ENCODE assay signal across 13 cellular contexts in the genomic region with DNA sequence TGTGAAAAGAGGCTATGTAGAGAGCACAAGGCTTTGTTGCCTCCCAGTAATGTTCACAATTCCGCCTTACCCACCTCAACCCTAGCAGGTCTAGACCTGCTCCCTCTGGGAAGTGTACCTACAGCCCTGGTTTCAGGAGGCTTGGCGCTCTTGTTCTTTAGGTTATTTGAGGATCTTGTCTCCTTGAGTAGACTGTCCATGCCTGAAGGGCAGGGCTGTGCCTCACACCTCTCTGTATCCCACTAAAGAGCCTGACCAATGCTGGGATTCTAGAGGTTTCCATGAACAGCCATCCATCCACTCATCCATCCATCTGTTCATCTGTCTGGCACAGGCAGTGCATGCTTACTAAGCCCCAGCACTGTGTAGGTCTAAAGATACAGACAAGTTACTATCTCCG. TPM values are rescaled to one million over a fixed set of nuclear protein-coding genes. Genes with fewer than 3 reads are reported as not detected.
DNase-seq lines count a peak whose midpoint lies in the region; ATAC-seq and TF ChIP-seq lines count a peak whose summit lies in the region.
"Had no signal": no experiment of that assay in that cellular context is flagged by ENCODE, and none has a peak within 500 bp of the region (broad histone marks: within the 10 kb centered on the region; RNA-seq: fewer than 3 reads in every experiment).

No MANE protein-coding gene starts in this region.

- intact Hi-C loops in heart left ventricle (cut with DNase I) (no loop called here), left ventricle myocardium superior (cut with micrococcal nuclease) (no loop called here), uterus (cut with DNase I; ENCODE audit: low total_unique reads) (no loop called here)

- WGBS in heart left ventricle, 4 donors, result 88 to 100% (median 94%) methylated on average over 3 of the region's 3 CpGs

- peaks cover 65% of the 10 kb centered on the region for H3K4me1 Mint-ChIP-seq in nephron

- no peak for ATAC-seq in heart left ventricle
- ATAC-seq in left ventricle myocardium superior, result no peak
- ATAC-seq in HG03135 (IDR thresholded peaks at IDR 0.05; ENCODE audit: unreplicated experiment), result no peak
- no peak for ATAC-seq in GM19351 (IDR thresholded peaks at IDR 0.05; ENCODE audit: unreplicated experiment)

- peak overlapping the region in 2 of 3 experiments; percentile 12 to 26 for H3K4me3 Mint-ChIP-seq in nephron
- H3K4me3 Mint-ChIP-seq: activated T-cell treated with anti-CD3 and anti-CD28 coated beads, Interleukin-2, amount 50 U/mL, for 72 hours had no signal

- no peaks in the 10 kb centered on the region for H3K27me3 ChIP-seq in heart left ventricle
- H3K27me3 ChIP-seq in uterus, result no peaks in the 10 kb centered on the region
- H3K27me3 ChIP-seq: ascending aorta, transverse colon had no signal

- no peak for TF ChIP-seq CTCF in heart left ventricle (IDR thresholded peaks at IDR 0.05)
- TF ChIP-seq CTCF in epithelial cell of esophagus (IDR thresholded peaks at IDR 0.05; ENCODE audit: insufficient read depth, low read depth, low read length, missing control alignments), result no peak
- TF ChIP-seq CTCF in nephron (IDR thresholded peaks at IDR 0.05; ENCODE audit: unreplicated experiment in 3 of 3), result no peak
- TF ChIP-seq CTCF in uterus (IDR thresholded peaks at IDR 0.05), result no peak

- no peaks in the 10 kb centered on the region for H3K27me3 Mint-ChIP-seq in nephron (ENCODE audit: low read depth)

- H3K27ac Mint-ChIP-seq in nephron, result peak overlapping the region in 2 of 3 experiments; percentile 88 to 94
- H3K27ac Mint-ChIP-seq: activated T-cell treated with anti-CD3 and anti-CD28 coated beads, Interleukin-2, amount 50 U/mL, for 72 hours had no signal

- DNase-seq in heart left ventricle (peak in 1 of 5 donors; percentile 18), left ventricle myocardium superior (no peak), epithelial cell of esophagus (ENCODE audit: low read depth) (peak; percentile 91), uterus (no peak), NCI-H1092 (lab: John Stamatoyannopoulos, UW) (no peak)
- DNase-seq: activated CD4-positive, CD25-positive, alpha-beta regulatory T cell treated with anti-CD3 and anti-CD28 coated beads, Interleukin-2, amount 50 U/mL, for 72 hours; DMS153; transverse colon had no signal

- TF ChIP-seq POLR2A in heart left ventricle (IDR thresholded peaks at IDR 0.05), result no peak
- no peak for TF ChIP-seq POLR2A in uterus (IDR thresholded peaks at IDR 0.05)

- no peaks in the 10 kb centered on the region for H3K36me3 ChIP-seq in heart left ventricle
- H3K36me3 ChIP-seq in uterus, result no peaks in the 10 kb centered on the region
- H3K36me3 ChIP-seq: ascending aorta, transverse colon had no signal

- H3K4me1 ChIP-seq in heart left ventricle (peaks cover 0 to 55% (median 13%) of the 10 kb centered on the region in 12 donors), uterus (no peaks in the 10 kb centered on the region)

- H3K27ac ChIP-seq in heart left ventricle (peak overlapping the region in 3 of 12 donors; percentile 7 to 74 (median 62)), uterus (peak overlapping the region; percentile 79 to 86)

- H3K36me3 Mint-ChIP-seq in nephron (ENCODE audit: low read depth), result no peaks in the 10 kb centered on the region

- H3K4me3 ChIP-seq in heart left ventricle (peak overlapping the region in 8 of 12 donors; percentile 39 to 58 (median 48)), epithelial cell of esophagus (ENCODE audit: low read length) (peak overlapping the region; percentile 93), uterus (peak overlapping the region; percentile 11 to 21)

- no peaks in the 10 kb centered on the region for H3K9me3 ChIP-seq in heart left ventricle
- H3K9me3 ChIP-seq in uterus, result no peaks in the 10 kb centered on the region
- H3K9me3 ChIP-seq: ascending aorta, transverse colon had no signal

- peaks cover 5% of the 10 kb centered on the region for H3K9me3 Mint-ChIP-seq in nephron

RNA-seq across cellular contexts. Expression of gene RAB7B, which starts 1.0 kb away (rescaled TPM):
- total RNA-seq in heart left ventricle, result 10 to 100 TPM in 1 of 9 donors, 1 to 10 TPM in 6, under 1 TPM in 2; 0.31 to 11.1 (median 1.5) TPM
- polyA plus RNA-seq in heart left ventricle, result under 1 TPM; 0.65 to 0.83 TPM
- total RNA-seq in left ventricle myocardium superior, result 1.6 TPM
- total RNA-seq in uterus, result 10 to 100 TPM in 2 of 4 donors, 1 to 10 TPM in 1, under 1 TPM in 1; 0.26 to 22.5 (median 8.0) TPM
- total RNA-seq: activated T-cell treated with anti-CD3 and anti-CD28 coated beads, Interleukin-2, amount 50 U/mL, for 72 hours; ascending aorta had no signal

RNA-seq across cellular contexts. Expression of gene CTSE, which starts 21.5 kb away (rescaled TPM):
- 1 to 10 TPM in 1 of 9 donors, not detected in 8; 2.2 TPM for total RNA-seq in heart left ventricle
- not detected for polyA plus RNA-seq in heart left ventricle
- total RNA-seq in left ventricle myocardium superior, result 0.15 TPM
- under 1 TPM in 1 of 4 donors, not detected in 3; 0.21 TPM for total RNA-seq in uterus
- total RNA-seq: activated T-cell treated with anti-CD3 and anti-CD28 coated beads, Interleukin-2, amount 50 U/mL, for 72 hours; ascending aorta had no signal

RNA-seq across cellular contexts. Expression of gene RHEX, which starts 50.8 kb away (rescaled TPM):
- total RNA-seq in heart left ventricle (under 1 TPM in 5 of 9 donors, not detected in 4; 0.16 to 0.60 (median 0.40) TPM), left ventricle myocardium superior (1.0 TPM), uterus (1 to 10 TPM in 3 of 4 donors, not detected in 1; 3.6 to 6.4 (median 5.6) TPM)
- polyA plus RNA-seq in heart left ventricle, result under 1 TPM in 1 of 2 donors, not detected in 1; 0.36 TPM
- total RNA-seq: activated T-cell treated with anti-CD3 and anti-CD28 coated beads, Interleukin-2, amount 50 U/mL, for 72 hours had no signal

RNA-seq across cellular contexts. Expression of gene SLC26A9, which starts 58.9 kb away (rescaled TPM):
- total RNA-seq in heart left ventricle (10 to 100 TPM in 5 of 9 donors, 1 to 10 TPM in 4; 5.8 to 39.6 (median 14.3) TPM), left ventricle myocardium superior (34.0 TPM), uterus (not detected)
- 10 to 100 TPM in 1 of 2 donors, 1 to 10 TPM in 1; 4.1 to 11.0 TPM for polyA plus RNA-seq in heart left ventricle
- total RNA-seq: activated T-cell treated with anti-CD3 and anti-CD28 coated beads, Interleukin-2, amount 50 U/mL, for 72 hours; ascending aorta; transverse colon had no signal

Comparison
In these comparisons a context has a peak if more than half of its experiments do, and no peak if none do; other contexts are left out.
1. H3K4me3 ChIP-seq: peak in every context shown above with its lines; median percentile 93 in epithelial cell of esophagus; 48 in heart left ventricle; 16 in uterus.